Comparison of ENCODE assay signal across 8 cellular contexts in the genomic region with DNA sequence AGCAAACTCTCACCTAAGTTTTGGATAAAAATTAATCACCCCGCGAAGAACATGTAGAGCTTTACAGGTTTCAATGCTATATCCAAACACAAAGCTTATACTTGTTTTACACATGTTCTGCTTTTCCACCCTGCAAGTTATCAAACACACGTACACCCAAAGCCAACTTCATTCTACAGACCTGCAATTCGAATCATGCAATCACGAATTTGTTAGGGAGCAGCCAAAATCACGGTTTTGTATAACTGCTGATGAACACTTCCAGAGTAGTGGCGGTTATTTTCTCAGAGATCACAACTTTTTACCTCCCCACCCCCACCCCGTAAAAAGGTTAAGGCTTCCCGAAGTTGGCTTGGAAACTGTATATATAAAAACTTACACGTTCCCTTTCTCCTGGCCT. TPM values are rescaled to one million over a fixed set of nuclear protein-coding genes. Genes with fewer than 3 reads are reported as not detected.
A peak's percentile ranks its signal among the peaks of the same experiment; 100 is the strongest.
DNase-seq lines count a peak whose midpoint lies in the region; ATAC-seq and TF ChIP-seq lines count a peak whose summit lies in the region.

No MANE protein-coding gene starts in this region.

- peaks cover 3% of the 10 kb centered on the region for H3K27me3 Mint-ChIP-seq in activated naive CD4-positive, alpha-beta T cell treated with anti-CD3 and anti-CD28 coated beads, Interleukin-2, amount 10 ng/mL, durations not matched to agents 7 days and 5 days
- peaks cover 2% of the 10 kb centered on the region for H3K27me3 Mint-ChIP-seq in activated naive CD8-positive, alpha-beta T cell treated with anti-CD3 and anti-CD28 coated beads, Interleukin-2, amount 50 U/mL, for 24 hours

- peaks cover 47% of the 10 kb centered on the region for H3K4me1 Mint-ChIP-seq in activated naive CD4-positive, alpha-beta T cell treated with anti-CD3 and anti-CD28 coated beads, Interleukin-2, amount 10 ng/mL, durations not matched to agents 7 days and 5 days
- H3K4me1 Mint-ChIP-seq in activated naive CD8-positive, alpha-beta T cell treated with anti-CD3 and anti-CD28 coated beads, Interleukin-2, amount 50 U/mL, for 24 hours = peaks cover 41% of the 10 kb centered on the region

- peaks cover 12 to 38% (median 25%) of the 10 kb centered on the region in 4 donors for H3K4me1 ChIP-seq in transverse colon

- no peaks in the 10 kb centered on the region for H3K27me3 ChIP-seq in transverse colon

- no peak for DNase-seq in activated naive CD4-positive, alpha-beta T cell treated with anti-CD3 and anti-CD28 coated beads, Interleukin-2, amount 10 ng/mL, durations not matched to agents 7 days and 5 days
- no peak for DNase-seq in activated naive CD4-positive, alpha-beta T cell treated with Interleukin-2 at 50 U/mL for 16 hours
- DNase-seq in activated naive CD8-positive, alpha-beta T cell treated with anti-CD3 and anti-CD28 coated beads, Interleukin-2, amount 50 U/mL, for 24 hours = no peak
- DNase-seq in lower leg skin (ENCODE audit: low spot score in 2 of 2) (peak in 1 of 2 donors; percentile 45), transverse colon (no peak), NCI-H748 treated with DMSO at 0.1 percent for 48 hours (lab: John Stamatoyannopoulos, UW) (no peak), GM19238 (ENCODE audit: insufficient read length, low spot score) (no peak)

- H3K36me3 Mint-ChIP-seq in activated naive CD4-positive, alpha-beta T cell treated with anti-CD3 and anti-CD28 coated beads, Interleukin-2, amount 10 ng/mL, durations not matched to agents 7 days and 5 days = peaks cover 43% of the 10 kb centered on the region
- peaks cover 48% of the 10 kb centered on the region for H3K36me3 Mint-ChIP-seq in activated naive CD8-positive, alpha-beta T cell treated with anti-CD3 and anti-CD28 coated beads, Interleukin-2, amount 50 U/mL, for 24 hours (ENCODE audit: low read depth)

- in situ Hi-C loops in transverse colon (cut with MboI; ENCODE audit: low pct_ligation_motif_present in 1 of 4, low pct_unique_long_range_greater_than_20kb in 1 of 4, low sequenced_read_pairs in 3 of 4) = no loop called here

- no peaks in the 10 kb centered on the region for H3K9me3 ChIP-seq in transverse colon

- CTCF ChIA-PET in activated naive CD4-positive, alpha-beta T cell treated with anti-CD3 and anti-CD28 coated beads, Interleukin-2, amount 10 ng/mL, durations not matched to agents 7 days and 5 days (lab: Charles Lee) = interaction anchor here (1.5 to 4.1 kb wide), 2 partner anchors 9 to 40 kb away, joined by 3 to 13 read pairs; no protein-coding TSS in a partner anchor

- peak overlapping the region; percentile 97 for H3K27ac Mint-ChIP-seq in activated naive CD4-positive, alpha-beta T cell treated with anti-CD3 and anti-CD28 coated beads, Interleukin-2, amount 10 ng/mL, durations not matched to agents 7 days and 5 days
- peak overlapping the region; percentile 86 for H3K27ac Mint-ChIP-seq in activated naive CD8-positive, alpha-beta T cell treated with anti-CD3 and anti-CD28 coated beads, Interleukin-2, amount 50 U/mL, for 24 hours

- no peaks in the 10 kb centered on the region for H3K9me3 Mint-ChIP-seq in activated naive CD4-positive, alpha-beta T cell treated with anti-CD3 and anti-CD28 coated beads, Interleukin-2, amount 10 ng/mL, durations not matched to agents 7 days and 5 days
- H3K9me3 Mint-ChIP-seq in activated naive CD8-positive, alpha-beta T cell treated with anti-CD3 and anti-CD28 coated beads, Interleukin-2, amount 50 U/mL, for 24 hours = no peaks in the 10 kb centered on the region

- H3K4me3 ChIP-seq in lower leg skin (ENCODE audit: low read depth, poor library complexity, severe bottlenecking) (peak overlapping the region; percentile 73), transverse colon (peak overlapping the region; percentile 58 to 87 (median 72))

- intact Hi-C loops in lower leg skin (cut with DNase I; ENCODE audit: low total_unique reads) (no loop called here), transverse colon (cut with DNase I; ENCODE audit: low total_unique reads) (loop anchor here (5.0 kb wide), 1 partner anchor 40 kb away; no protein-coding TSS in a partner anchor)

- H3K36me3 ChIP-seq in transverse colon = peaks cover 0 to 18% (median 6%) of the 10 kb centered on the region in 4 donors

- H3K27ac ChIP-seq in transverse colon = peak overlapping the region; percentile 94 to 98 (median 96)

- ATAC-seq in activated naive CD8-positive, alpha-beta T cell treated with anti-CD3 and anti-CD28 coated beads, Interleukin-2, amount 50 U/mL, for 24 hours = no peak
- ATAC-seq in HG03342 (IDR thresholded peaks at IDR 0.05; ENCODE audit: unreplicated experiment) = no peak

- H3K4me3 Mint-ChIP-seq in activated naive CD4-positive, alpha-beta T cell treated with anti-CD3 and anti-CD28 coated beads, Interleukin-2, amount 10 ng/mL, durations not matched to agents 7 days and 5 days = peak overlapping the region; percentile 90
- peak overlapping the region; percentile 91 for H3K4me3 Mint-ChIP-seq in activated naive CD8-positive, alpha-beta T cell treated with anti-CD3 and anti-CD28 coated beads, Interleukin-2, amount 50 U/mL, for 24 hours

- TF ChIP-seq POLR2A in lower leg skin (IDR thresholded peaks at IDR 0.05) = no peak
- TF ChIP-seq POLR2A in transverse colon (IDR thresholded peaks at IDR 0.05) = no peak

- no peak for TF ChIP-seq EP300 in transverse colon (IDR thresholded peaks at IDR 0.05; ENCODE audit: low read depth)

- TF ChIP-seq CTCF in lower leg skin (IDR thresholded peaks at IDR 0.05) (no peak), transverse colon (IDR thresholded peaks at IDR 0.05) (peak in 1 of 5 experiments; percentile 15)

- 13 to 15% methylated on average over 10 of the region's 10 CpGs for WGBS in lower leg skin, 2 donors
- 7 to 10% methylated on average over 10 of the region's 10 CpGs for WGBS in transverse colon (ENCODE audit: low coverage in 1 of 2), 2 donors

RNA-seq across cellular contexts. Expression of a gene that starts 1.4 kb away (rescaled TPM):
- total RNA-seq in lower leg skin = 100 to 1,000 TPM; 103 to 126 (median 111) TPM
- total RNA-seq in transverse colon = 100 to 1,000 TPM in 2 of 4 donors, 10 to 100 TPM in 2; 51.1 to 277 (median 99.7) TPM

RNA-seq across cellular contexts. Expression of a gene that starts 34.1 kb away (rescaled TPM):
- 10 to 100 TPM; 42.2 to 57.2 (median 52.6) TPM for total RNA-seq in lower leg skin
- 100 to 1,000 TPM in 2 of 4 donors, 10 to 100 TPM in 2; 63.8 to 281 (median 103) TPM for total RNA-seq in transverse colon
